ENCODE assay signal across 15 cellular contexts in the genomic region with DNA sequence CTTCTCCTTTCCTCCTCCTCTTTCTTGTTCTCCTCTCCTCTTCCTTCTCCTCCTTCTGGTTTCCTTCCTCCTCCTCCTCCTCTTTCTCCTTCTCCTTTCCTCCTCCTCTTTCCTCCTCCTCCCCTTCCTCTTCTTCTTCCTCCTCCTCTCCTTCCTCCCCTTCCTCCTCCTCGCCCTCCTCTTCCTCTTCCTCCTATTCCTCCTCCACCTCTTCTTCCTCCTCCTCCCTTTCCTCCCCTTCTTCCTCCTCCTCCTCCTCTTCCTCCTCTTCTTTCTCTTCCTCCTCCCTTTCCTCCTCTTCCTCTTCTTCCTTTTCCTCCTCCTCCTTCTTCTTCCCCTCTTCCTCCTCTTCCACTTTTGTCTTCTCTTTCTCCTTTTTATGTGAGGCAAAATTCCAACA. TPM values are rescaled to one million over a fixed set of nuclear protein-coding genes. Genes with fewer than 3 reads are reported as not detected.
"Had no signal": no experiment of that assay in that cellular context is flagged by ENCODE, and none has a peak within 500 bp of the region (broad histone marks: within the 10 kb centered on the region; RNA-seq: fewer than 3 reads in every experiment).

No MANE protein-coding gene starts in this region.

- H3K27ac ChIP-seq: cardiac muscle cell, heart left ventricle, left lung, ovary, SJSA1, tibial artery, vagina had no signal

- DNase-seq: activated CD4-positive, alpha-beta T cell treated with anti-CD3 and anti-CD28 coated beads, Interleukin-2, amount 50 U/mL, for 48 hours; activated CD4-positive, CD25-positive, alpha-beta regulatory T cell; activated effector memory CD4-positive, alpha-beta T cell treated with Interleukin-2 at 50 U/mL for 16 hours; effector CD4-positive, alpha-beta T cell; heart left ventricle; left lung; ovary; stimulated activated CD4-positive, alpha-beta T cell treated with anti-CD3 and anti-CD28 coated beads, Interleukin-4, amount 100 ng/mL, for 1 hour; stimulated activated CD8-positive, alpha-beta memory T cell treated with anti-CD3 and anti-CD28 coated beads, Interleukin-4, amount 100 ng/mL, for 48 hours had no signal

- H3K36me3 ChIP-seq: cardiac muscle cell, ovary, SJSA1, tibial artery, vagina had no signal

- ATAC-seq: heart left ventricle, left lung had no signal

- H3K4me1 ChIP-seq: SJSA1, tibial artery, vagina had no signal

- H3K27me3 ChIP-seq: cardiac muscle cell, ovary, SJSA1, vagina had no signal

- H3K4me3 ChIP-seq: cardiac muscle cell, heart left ventricle, left lung, ovary, SJSA1, tibial artery, vagina had no signal

- H3K9me3 ChIP-seq: left lung, ovary, tibial artery, vagina had no signal

RNA-seq across cellular contexts. Expression of a gene that starts 55.0 kb away (rescaled TPM):
- total RNA-seq: cardiac muscle cell, frontal cortex, SJSA1, vagina had no signal

RNA-seq across cellular contexts. Expression of a gene that starts 59.9 kb away (rescaled TPM):
- total RNA-seq: cardiac muscle cell, fibroblast of lung, SJSA1 had no signal
